Comparison of ENCODE assay signal across 24 cellular contexts in genomic region chr2:16238756-16239150, GRCh38.
"Had no signal": no experiment of that assay in that cellular context is flagged by ENCODE, and none has a peak within 500 bp of the region (broad histone marks: within the 10 kb centered on the region; RNA-seq: fewer than 3 reads in every experiment).

No MANE protein-coding gene starts in this region.

- H3K27me3 ChIP-seq: colonic mucosa, foreskin keratinocyte, gastrocnemius medialis had no signal

- H3K4me3 Mint-ChIP-seq: dendritic cell treated with granulocyte-macrophage colony-stimulating factor and Interleukin-4, amounts not matched to agents 40 ng/mL and 50 ng/mL, for 4 days; effector memory CD8-positive, alpha-beta T cell; endodermal cell had no signal

- DNase-seq: colonic mucosa; cortex of kidney; dermis blood vessel endothelial cell; dorsolateral prefrontal cortex; effector CD4-positive, alpha-beta T cell; effector CD8-positive, alpha-beta T cell; effector memory CD4-positive, alpha-beta T cell; effector memory CD8-positive, alpha-beta T cell; erythroblast; esophagus squamous epithelium; foreskin fibroblast; foreskin keratinocyte; foreskin melanocyte; gastrocnemius medialis; glutamatergic neuron; heart left ventricle; heart right ventricle had no signal

- ATAC-seq: effector memory CD8-positive, alpha-beta T cell; esophagus mucosa; foreskin keratinocyte; gastrocnemius medialis; gastroesophageal sphincter; heart left ventricle; heart right ventricle had no signal

- H3K9me3 Mint-ChIP-seq: dendritic cell treated with granulocyte-macrophage colony-stimulating factor and Interleukin-4, amounts not matched to agents 40 ng/mL and 50 ng/mL, for 4 days; endodermal cell had no signal

- H3K36me3 ChIP-seq: colonic mucosa, esophagus muscularis mucosa, esophagus squamous epithelium, gastrocnemius medialis, gastroesophageal sphincter, heart left ventricle, heart right ventricle had no signal

- H3K27me3 Mint-ChIP-seq: dendritic cell treated with granulocyte-macrophage colony-stimulating factor and Interleukin-4, amounts not matched to agents 40 ng/mL and 50 ng/mL, for 4 days had no signal

- H3K4me1 ChIP-seq: colonic mucosa, esophagus muscularis mucosa, esophagus squamous epithelium, foreskin keratinocyte, gastrocnemius medialis, gastroesophageal sphincter, heart left ventricle, heart right ventricle had no signal

- H3K4me3 ChIP-seq: colonic mucosa, coronary artery, dorsolateral prefrontal cortex, esophagus muscularis mucosa, esophagus squamous epithelium, gastrocnemius medialis, gastroesophageal sphincter, heart left ventricle, heart right ventricle had no signal

- H3K27ac Mint-ChIP-seq: dendritic cell treated with granulocyte-macrophage colony-stimulating factor and Interleukin-4, amounts not matched to agents 40 ng/mL and 50 ng/mL, for 4 days; effector memory CD8-positive, alpha-beta T cell; endodermal cell had no signal

- H3K27ac ChIP-seq: colonic mucosa, coronary artery, dorsolateral prefrontal cortex, epithelial cell of prostate, esophagus muscularis mucosa, esophagus squamous epithelium, foreskin keratinocyte, gastrocnemius medialis, gastroesophageal sphincter, heart left ventricle, heart right ventricle had no signal

- H3K9me3 ChIP-seq: colonic mucosa, esophagus muscularis mucosa, esophagus squamous epithelium, gastrocnemius medialis, gastroesophageal sphincter, heart left ventricle, heart right ventricle had no signal
